Comparison of ENCODE assay signal across 8 cellular contexts in genomic region chr3:179750720-179751328, GRCh38.
A peak's percentile ranks its signal among the peaks of the same experiment; 100 is the strongest.
DNase-seq lines count a peak whose midpoint lies in the region; TF ChIP-seq lines count a peak whose summit lies in the region.

No MANE protein-coding gene starts in this region.

- no peaks in the 10 kb centered on the region for H3K27me3 ChIP-seq in H7 (ENCODE audit: control insufficient read depth, insufficient read depth, low read length)

- TF ChIP-seq CTCF in GM20000 (IDR thresholded peaks at IDR 0.05; ENCODE audit: extremely low read depth, missing control alignments) (peak; percentile 30), cardiac fibroblast (IDR thresholded peaks at IDR 0.05; ENCODE audit: low read depth, low read length) (peak; percentile 82)

- peak; percentile 23 for DNase-seq in DMS 273 treated with DMSO at 0.1 percent for 48 hours (lab: John Stamatoyannopoulos, UW)
- no peak for DNase-seq in GM20000 (ENCODE audit: low spot score)
- DNase-seq in NCI-H2196 (lab: John Stamatoyannopoulos, UW; ENCODE audit: unreplicated experiment): peak; percentile 54
- DNase-seq in cardiac fibroblast (ENCODE audit: low read depth in 2 of 2): peak; percentile 37 to 48
- peak; percentile 40 for DNase-seq in pons (ENCODE audit: low spot score)
- no peak for DNase-seq in epidermal melanocyte (ENCODE audit: insufficient read length, low spot score)
- DNase-seq in T-helper 9 cell: no peak
- DNase-seq in H7: no peak

- no peak overlapping the region for H3K4me3 ChIP-seq in cardiac fibroblast (replicated peaks in 1 of 2; ENCODE audit: low read depth in 2 of 2, low read length in 2 of 2)
- no peak overlapping the region for H3K4me3 ChIP-seq in H7 (ENCODE audit: insufficient read depth, low read depth, low read length)

- H3K36me3 ChIP-seq in H7 (replicated peaks; ENCODE audit: control insufficient read depth, insufficient read depth, low read length): peaks cover 3% of the 10 kb centered on the region

Comparison
In these comparisons a context has a peak if more than half of its experiments do, and no peak if none do; other contexts are left out.
1. DNase-seq: peak in DMS 273 treated with DMSO at 0.1 percent for 48 hours (single experiment), NCI-H2196 (single experiment), cardiac fibroblast (2 of 2) and pons (single experiment); none in GM20000 (single experiment), epidermal melanocyte (single experiment), T-helper 9 cell (single experiment) and H7 (single experiment).